In genomic region chr18:23114911-23115310, GRCh38 we compare ENCODE assay signal across 11 cellular contexts. TPM values are rescaled to one million over a fixed set of nuclear protein-coding genes. Genes with fewer than 3 reads are reported as not detected.
DNase-seq lines count a peak whose midpoint lies in the region; ATAC-seq and TF ChIP-seq lines count a peak whose summit lies in the region.
"Had no signal": no experiment of that assay in that cellular context is flagged by ENCODE, and none has a peak within 500 bp of the region (broad histone marks: within the 10 kb centered on the region; RNA-seq: fewer than 3 reads in every experiment).

No MANE protein-coding gene starts in this region.

- H3K4me3 ChIP-seq in ascending aorta (no peak overlapping the region), neural progenitor cell (no peak overlapping the region)

- H3K36me3 Mint-ChIP-seq in Calu3 (ENCODE audit: insufficient read depth, unreplicated experiment): peaks cover 12% of the 10 kb centered on the region
- H3K36me3 Mint-ChIP-seq in neural progenitor cell: no peaks in the 10 kb centered on the region
- H3K36me3 Mint-ChIP-seq: stimulated activated naive B cell treated with anti-CD40 and anti-IgM and Interleukin-4, amounts not matched to agents 10 μg/mL and 1 μg/mL and 100 μg/mL, for 72 hours had no signal

- H3K4me1 ChIP-seq in ascending aorta: peaks cover 2 to 15% of the 10 kb centered on the region in 2 donors
- peaks cover 6% of the 10 kb centered on the region for H3K4me1 ChIP-seq in foreskin keratinocyte
- H3K4me1 ChIP-seq in neural progenitor cell: no peaks in the 10 kb centered on the region
- H3K4me1 ChIP-seq: parathyroid adenoma had no signal

- H3K27ac Mint-ChIP-seq in Calu3 (ENCODE audit: unreplicated experiment) (peak overlapping the region; percentile 58), neural progenitor cell (peak overlapping the region; percentile 14)
- H3K27ac Mint-ChIP-seq: stimulated activated naive B cell treated with anti-CD40 and anti-IgM and Interleukin-4, amounts not matched to agents 10 μg/mL and 1 μg/mL and 100 μg/mL, for 72 hours had no signal

- H3K9ac ChIP-seq in neural progenitor cell: no peak overlapping the region
- H3K9ac ChIP-seq: parathyroid adenoma had no signal

- H3K4me3 Mint-ChIP-seq in Calu3 (ENCODE audit: low read depth, unreplicated experiment) (peak overlapping the region; percentile 13), neural progenitor cell (peak overlapping the region; percentile 34)
- H3K4me3 Mint-ChIP-seq: stimulated activated naive B cell treated with anti-CD40 and anti-IgM and Interleukin-4, amounts not matched to agents 10 μg/mL and 1 μg/mL and 100 μg/mL, for 72 hours had no signal

- TF ChIP-seq CTCF in Calu3 (IDR thresholded peaks at IDR 0.05; ENCODE audit: unreplicated experiment) (no peak), ascending aorta (IDR thresholded peaks at IDR 0.05) (no peak), foreskin keratinocyte (conservative IDR thresholded peaks at IDR 0.05) (no peak), neural progenitor cell (IDR thresholded peaks at IDR 0.05) (no peak)

- peak overlapping the region; percentile 50 to 59 for H3K27ac ChIP-seq in ascending aorta
- H3K27ac ChIP-seq in foreskin keratinocyte: peak overlapping the region; percentile 3
- H3K27ac ChIP-seq in neural progenitor cell: no peak overlapping the region
- H3K27ac ChIP-seq: parathyroid adenoma had no signal

- H2AFZ ChIP-seq in neural progenitor cell (replicated peaks): no peak overlapping the region
- H2AFZ ChIP-seq: parathyroid adenoma had no signal

- no peaks in the 10 kb centered on the region for H3K9me3 ChIP-seq in ascending aorta
- no peaks in the 10 kb centered on the region for H3K9me3 ChIP-seq in neural progenitor cell (ENCODE audit: low read depth)

- H3K27me3 Mint-ChIP-seq in Calu3 (ENCODE audit: unreplicated experiment): no peaks in the 10 kb centered on the region
- H3K27me3 Mint-ChIP-seq in neural progenitor cell (ENCODE audit: insufficient read depth, low read depth): peaks cover 14% of the 10 kb centered on the region

- DNase-seq in Calu3: peak; percentile 11
- no peak for DNase-seq in ascending aorta (ENCODE audit: low spot score in 2 of 2)
- DNase-seq in foreskin keratinocyte: no peak
- DNase-seq in neural progenitor cell (ENCODE audit: low spot score): no peak
- no peak for DNase-seq in NCI-H345 treated with DMSO at 0.1 percent for 48 hours (lab: John Stamatoyannopoulos, UW; ENCODE audit: unreplicated experiment)
- DNase-seq in central memory CD4-positive, alpha-beta T cell: no peak
- no peak for DNase-seq in NCI-H1048 (lab: John Stamatoyannopoulos, UW)
- DNase-seq: Karpas-422; stimulated activated naive B cell treated with anti-CD40 and anti-IgM and Interleukin-4, amounts not matched to agents 10 μg/mL and 1 μg/mL and 100 μg/mL, for 72 hours had no signal

- H3K27me3 ChIP-seq in ascending aorta (no peaks in the 10 kb centered on the region), foreskin keratinocyte (no peaks in the 10 kb centered on the region), neural progenitor cell (no peaks in the 10 kb centered on the region)

- H3K4me2 ChIP-seq in neural progenitor cell: no peak overlapping the region

- BruUV-seq in Calu3 (replicated peaks; lab: Mats Ljungman, UMichigan): no TSS peak

- H3F3A ChIP-seq in neural progenitor cell (ENCODE audit: low read depth): no peaks in the 10 kb centered on the region

- ATAC-seq in foreskin keratinocyte: no peak
- no peak for ATAC-seq in HG03097 (IDR thresholded peaks at IDR 0.05; ENCODE audit: low FRiP score, unreplicated experiment)
- ATAC-seq: stimulated activated naive B cell treated with anti-CD40 and anti-IgM and Interleukin-4, amounts not matched to agents 10 μg/mL and 1 μg/mL and 100 μg/mL, for 72 hours had no signal

- no peaks in the 10 kb centered on the region for H4K20me1 ChIP-seq in neural progenitor cell (ENCODE audit: low read depth)

- CTCF ChIA-PET in Calu3 (lab: Charles Lee): interaction anchor here (0.9 to 1.4 kb wide), 3 partner anchors 8 to 16 kb away, joined by 3 to 7 read pairs (median 7); no protein-coding TSS in a partner anchor

- peaks cover 47% of the 10 kb centered on the region for H3K4me1 Mint-ChIP-seq in Calu3 (ENCODE audit: low read depth, unreplicated experiment)
- peaks cover 28% of the 10 kb centered on the region for H3K4me1 Mint-ChIP-seq in neural progenitor cell

- H3K36me3 ChIP-seq in ascending aorta: no peaks in the 10 kb centered on the region
- H3K36me3 ChIP-seq in neural progenitor cell: no peaks in the 10 kb centered on the region

- H3K79me2 ChIP-seq in neural progenitor cell (ENCODE audit: low read depth): no peaks in the 10 kb centered on the region
- H3K79me2 ChIP-seq: parathyroid adenoma had no signal

- H3K9me3 Mint-ChIP-seq in Calu3 (ENCODE audit: low read depth, unreplicated experiment) (no peaks in the 10 kb centered on the region), neural progenitor cell (peaks cover 6% of the 10 kb centered on the region)

- intact Hi-C loops in Calu3 (cut with micrococcal nuclease; ENCODE audit: unreplicated experiment): loop anchor here (1.0 kb wide), 1 partner anchor 38 kb away; no protein-coding TSS in a partner anchor
- intact Hi-C loops in ascending aorta (cut with DNase I): no loop called here

RNA-seq across cellular contexts. Expression of gene CABLES1, which starts 20.4 kb away (rescaled TPM):
- total RNA-seq in Calu3 (2022): 16.2 and 16.9 TPM in 2 replicates
- total RNA-seq in ascending aorta: 5.4 TPM
- 0.24 and 0.35 TPM in 2 replicates for total RNA-seq in foreskin keratinocyte
- 0.09 and 0.39 TPM in 2 replicates for polyA plus RNA-seq in foreskin keratinocyte
- total RNA-seq in neural progenitor cell (ENCODE audit: low replicate concordance): 2.8 and 3.7 TPM in 2 replicates
